In the genomic region with DNA sequence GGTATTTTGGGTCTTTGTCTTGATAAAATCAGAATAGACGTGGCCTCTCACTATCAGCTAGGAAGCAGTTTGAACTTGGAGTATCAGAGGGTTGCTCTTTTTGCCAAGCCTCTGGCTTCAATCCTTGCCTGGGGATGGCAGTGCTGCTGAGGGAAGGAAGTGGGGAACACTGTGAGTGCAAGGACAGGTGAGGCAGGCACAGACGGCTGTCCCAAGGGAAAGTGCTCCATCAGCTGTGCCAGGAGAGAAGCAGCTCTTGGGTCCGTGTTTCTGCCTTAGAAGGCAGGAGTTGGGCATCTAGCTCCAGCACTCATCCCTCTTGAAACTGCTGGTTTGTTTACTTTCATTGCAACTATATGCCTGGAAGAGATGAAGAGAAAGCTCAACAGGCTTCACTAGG, we compare ENCODE assay signal across 28 cellular contexts. TPM values are rescaled to one million over a fixed set of nuclear protein-coding genes. Genes with fewer than 3 reads are reported as not detected.
DNase-seq lines count a peak whose midpoint lies in the region; ATAC-seq and TF ChIP-seq lines count a peak whose summit lies in the region.
"Had no signal": no experiment of that assay in that cellular context is flagged by ENCODE, and none has a peak within 500 bp of the region (broad histone marks: within the 10 kb centered on the region; RNA-seq: fewer than 3 reads in every experiment).

No MANE protein-coding gene starts in this region.

- no peaks in the 10 kb centered on the region for H3K4me1 Mint-ChIP-seq in CD4-positive, alpha-beta T cell (ENCODE audit: low read depth)
- no peaks in the 10 kb centered on the region for H3K4me1 Mint-ChIP-seq in nephron progenitor cell
- H3K4me1 Mint-ChIP-seq: endodermal cell, nephron had no signal

- no peak overlapping the region for H3K4me3 Mint-ChIP-seq in CD4-positive, alpha-beta T cell
- H3K4me3 Mint-ChIP-seq in nephron progenitor cell: no peak overlapping the region
- H3K4me3 Mint-ChIP-seq: activated CD4-positive, alpha-beta memory T cell treated with anti-CD3 and anti-CD28 coated beads for 36 hours; activated naive CD4-positive, alpha-beta T cell treated with anti-CD3 and anti-CD28 coated beads for 36 hours; CD14-positive monocyte; endodermal cell; nephron; stimulated activated naive B cell treated with anti-CD40 and anti-IgM and Interleukin-4, amounts not matched to agents 10 μg/mL and 1 μg/mL and 100 μg/mL, for 72 hours had no signal

- no peak for TF ChIP-seq CTCF in CD4-positive, alpha-beta T cell (IDR thresholded peaks at IDR 0.05)
- no peak for TF ChIP-seq CTCF in nephron progenitor cell (IDR thresholded peaks at IDR 0.05)

- DNase-seq in CD4-positive, alpha-beta T cell: no peak
- DNase-seq in NCI-H510A (lab: John Stamatoyannopoulos, UW) (peak; percentile 7), nephron progenitor cell (no peak), hypothalamus (lab: John Stamatoyannopoulos, UW) (no peak), OCI-M1 (lab: John Stamatoyannopoulos, UW) (no peak)
- DNase-seq: activated CD4-positive, alpha-beta memory T cell treated with anti-CD3 and anti-CD28 coated beads for 36 hours; activated naive CD4-positive, alpha-beta T cell treated with anti-CD3 and anti-CD28 coated beads for 36 hours; amygdala; endodermal cell; gastrocnemius medialis; left ventricle myocardium superior; ovary; SJCRH30; stimulated activated CD4-positive, alpha-beta T cell treated with anti-CD3 and anti-CD28 coated beads, Interleukin-4, amount 100 ng/mL, for 1 hour; stimulated activated naive B cell treated with anti-CD40 and anti-IgM and Interleukin-4, amounts not matched to agents 10 μg/mL and 1 μg/mL and 100 μg/mL, for 72 hours had no signal

- POLR2A ChIA-PET in CD4-positive, alpha-beta T cell (lab: Charles Lee): interaction anchor here (1.3 kb wide), 1 partner anchor 33 kb away, joined by 3 read pairs; the partner anchor contains the start of gene PML

- peaks cover 86% of the 10 kb centered on the region for H3K36me3 Mint-ChIP-seq in CD4-positive, alpha-beta T cell (ENCODE audit: low read depth)
- H3K36me3 Mint-ChIP-seq in nephron progenitor cell (ENCODE audit: low read depth): peaks cover 28% of the 10 kb centered on the region

- intact Hi-C loops in CD4-positive, alpha-beta T cell (cut with DNase I, micrococcal nuclease): no loop called here

- no peaks in the 10 kb centered on the region for H3K27me3 Mint-ChIP-seq in CD4-positive, alpha-beta T cell
- no peaks in the 10 kb centered on the region for H3K27me3 Mint-ChIP-seq in nephron progenitor cell (ENCODE audit: low read depth, poor library complexity)
- H3K27me3 Mint-ChIP-seq: activated CD4-positive, alpha-beta memory T cell treated with anti-CD3 and anti-CD28 coated beads for 36 hours; stimulated activated naive B cell treated with anti-CD40 and anti-IgM and Interleukin-4, amounts not matched to agents 10 μg/mL and 1 μg/mL and 100 μg/mL, for 72 hours had no signal

- H3K9me3 Mint-ChIP-seq in CD4-positive, alpha-beta T cell: no peaks in the 10 kb centered on the region
- no peaks in the 10 kb centered on the region for H3K9me3 Mint-ChIP-seq in nephron progenitor cell
- H3K9me3 Mint-ChIP-seq: activated CD4-positive, alpha-beta memory T cell treated with anti-CD3 and anti-CD28 coated beads for 36 hours; activated naive CD4-positive, alpha-beta T cell treated with anti-CD3 and anti-CD28 coated beads for 36 hours; endodermal cell; nephron; stimulated activated naive B cell treated with anti-CD40 and anti-IgM and Interleukin-4, amounts not matched to agents 10 μg/mL and 1 μg/mL and 100 μg/mL, for 72 hours had no signal

- H3K27ac Mint-ChIP-seq in CD4-positive, alpha-beta T cell: peak overlapping the region; percentile 61
- H3K27ac Mint-ChIP-seq in nephron progenitor cell: peak overlapping the region; percentile 87
- H3K27ac Mint-ChIP-seq: activated CD4-positive, alpha-beta memory T cell treated with anti-CD3 and anti-CD28 coated beads for 36 hours; activated naive CD4-positive, alpha-beta T cell treated with anti-CD3 and anti-CD28 coated beads for 36 hours; endodermal cell; nephron; stimulated activated naive B cell treated with anti-CD40 and anti-IgM and Interleukin-4, amounts not matched to agents 10 μg/mL and 1 μg/mL and 100 μg/mL, for 72 hours had no signal

- ATAC-seq in CD4-positive, alpha-beta T cell (ENCODE audit: poor library complexity): no peak
- ATAC-seq in HG02852 (IDR thresholded peaks at IDR 0.05; ENCODE audit: unreplicated experiment): no peak
- ATAC-seq: activated CD4-positive, CD25-positive, alpha-beta regulatory T cell treated with anti-CD3 and anti-CD28 coated beads, Interleukin-2, amount 50 U/mL, for 24 hours; gastrocnemius medialis; left ventricle myocardium superior; stimulated activated naive B cell treated with anti-CD40 and anti-IgM and Interleukin-4, amounts not matched to agents 10 μg/mL and 1 μg/mL and 100 μg/mL, for 72 hours had no signal

- H3K27ac ChIP-seq in CD4-positive, alpha-beta T cell (ENCODE audit: low read depth, low read length): no peak overlapping the region
- H3K27ac ChIP-seq: breast epithelium, coronary artery, gastrocnemius medialis, ovary, right atrium auricular region, SJCRH30, vagina had no signal

- TF ChIP-seq POLR2A in GM19099 (IDR thresholded peaks at IDR 0.05; ENCODE audit: extremely low read depth, insufficient read length, low read depth): peak; percentile 12

- no peaks in the 10 kb centered on the region for H3K9me3 ChIP-seq in CD4-positive, alpha-beta T cell (ENCODE audit: control insufficient read depth, low read length)
- H3K9me3 ChIP-seq: breast epithelium, gastrocnemius medialis, ovary, right atrium auricular region, SJCRH30, vagina had no signal

- CTCF ChIA-PET in CD4-positive, alpha-beta T cell (lab: Charles Lee): no interaction called here

- no peaks in the 10 kb centered on the region for H3K27me3 ChIP-seq in CD4-positive, alpha-beta T cell (ENCODE audit: control insufficient read depth, insufficient read depth, low read length)
- H3K27me3 ChIP-seq: breast epithelium, gastrocnemius medialis, ovary, right atrium auricular region, SJCRH30, vagina had no signal

RNA-seq across cellular contexts. Expression of gene PML, which starts 33.2 kb away (rescaled TPM):
- 10 to 100 TPM; 39.2 to 42.9 TPM for total RNA-seq in CD4-positive, alpha-beta T cell

RNA-seq across cellular contexts. Expression of gene STOML1, which starts 35.6 kb away (rescaled TPM):
- 1 to 10 TPM; 4.6 to 5.3 TPM for total RNA-seq in CD4-positive, alpha-beta T cell

RNA-seq across cellular contexts. Expression of gene GOLGA6A, which starts 54.7 kb away (rescaled TPM):
- under 1 TPM; 0.16 to 0.42 TPM for total RNA-seq in CD4-positive, alpha-beta T cell
- total RNA-seq: activated CD4-positive, alpha-beta memory T cell treated with anti-CD3 and anti-CD28 coated beads for 36 hours; G401; left ventricle myocardium superior; MCF 10A; NCI-H460; right atrium auricular region; SJCRH30; temporal lobe had no signal
